Comparison of ENCODE assay signal across 8 cellular contexts in genomic region chr4:54228563-54229501, GRCh38. TPM values are rescaled to one million over a fixed set of nuclear protein-coding genes. Genes with fewer than 3 reads are reported as not detected.
A peak's percentile ranks its signal among the peaks of the same experiment; 100 is the strongest.
DNase-seq lines count a peak whose midpoint lies in the region; ATAC-seq and TF ChIP-seq lines count a peak whose summit lies in the region.

Gene PDGFRA (plus strand): TSS chr4:54229293. CDS start chr4:54258769, 29,476 bp downstream.

- POLR2A ChIA-PET in activated CD4-positive, alpha-beta memory T cell treated with anti-CD3 and anti-CD28 coated beads, Interleukin-2, amount 10 ng/mL, durations not matched to agents 7 days and 5 days (lab: Charles Lee) = no interaction called here

- CTCF ChIA-PET in activated CD4-positive, alpha-beta memory T cell treated with anti-CD3 and anti-CD28 coated beads, Interleukin-2, amount 10 ng/mL, durations not matched to agents 7 days and 5 days (lab: Charles Lee) = interaction anchor here (1.1 kb wide), 1 partner anchor 109 kb away, joined by 3 read pairs; no protein-coding TSS in a partner anchor

- peak within 1 kb of the TSS; percentile 4 for H3K4me3 Mint-ChIP-seq in activated CD4-positive, alpha-beta memory T cell treated with anti-CD3 and anti-CD28 coated beads, Interleukin-2, amount 10 ng/mL, durations not matched to agents 7 days and 5 days

- DNase-seq in GM03348 (ENCODE audit: low spot score) (peak; percentile 88), left ventricle myocardium superior (peak; percentile 74), retinal pigment epithelial cell (ENCODE audit: low read depth) (no peak), GDM1 (lab: John Stamatoyannopoulos, UW) (no peak), NCI-H2107 treated with DMSO at 0.1 percent for 48 hours (lab: John Stamatoyannopoulos, UW; ENCODE audit: unreplicated experiment) (no peak), activated gamma-delta T cell (lab: John Stamatoyannopoulos, UW) (no peak)
- no peak for DNase-seq in activated CD4-positive, alpha-beta memory T cell treated with anti-CD3 and anti-CD28 coated beads, Interleukin-2, amount 10 ng/mL, durations not matched to agents 7 days and 5 days

- TF ChIP-seq CTCF in retinal pigment epithelial cell (conservative IDR thresholded peaks at IDR 0.05; ENCODE audit: low read depth, low read length) = no peak

- H3K9me3 Mint-ChIP-seq in activated CD4-positive, alpha-beta memory T cell treated with anti-CD3 and anti-CD28 coated beads, Interleukin-2, amount 10 ng/mL, durations not matched to agents 7 days and 5 days = no peaks in the 10 kb centered on the region

- ATAC-seq in left ventricle myocardium superior (peak; percentile 51), GM19324 (IDR thresholded peaks at IDR 0.05; ENCODE audit: low FRiP score, unreplicated experiment) (no peak)

- intact Hi-C loops in left ventricle myocardium superior (cut with micrococcal nuclease) = loop anchor here (10.0 kb wide), 2 partner anchors 314 to 1214 kb away; no protein-coding TSS in a partner anchor

- peak within 1 kb of the TSS; percentile 73 for H3K4me3 ChIP-seq in retinal pigment epithelial cell (ENCODE audit: low read length)

- peaks cover 91% of the 10 kb centered on the region for H3K27me3 Mint-ChIP-seq in activated CD4-positive, alpha-beta memory T cell treated with anti-CD3 and anti-CD28 coated beads, Interleukin-2, amount 10 ng/mL, durations not matched to agents 7 days and 5 days

- H3K36me3 Mint-ChIP-seq in activated CD4-positive, alpha-beta memory T cell treated with anti-CD3 and anti-CD28 coated beads, Interleukin-2, amount 10 ng/mL, durations not matched to agents 7 days and 5 days (ENCODE audit: low read depth) = peaks cover 3% of the 10 kb centered on the region

- no peak within 1 kb of the TSS for H3K27ac Mint-ChIP-seq in activated CD4-positive, alpha-beta memory T cell treated with anti-CD3 and anti-CD28 coated beads, Interleukin-2, amount 10 ng/mL, durations not matched to agents 7 days and 5 days

- peaks cover 44% of the 10 kb centered on the region for H3K4me1 Mint-ChIP-seq in activated CD4-positive, alpha-beta memory T cell treated with anti-CD3 and anti-CD28 coated beads, Interleukin-2, amount 10 ng/mL, durations not matched to agents 7 days and 5 days

RNA-seq across cellular contexts. Expression of gene PDGFRA, which starts in this region (rescaled TPM):
- under 1 TPM; 0.45 to 0.68 TPM for total RNA-seq in activated CD4-positive, alpha-beta memory T cell treated with anti-CD3 and anti-CD28 coated beads, Interleukin-2, amount 10 ng/mL, durations not matched to agents 7 days and 5 days
- 21.6 TPM for total RNA-seq in left ventricle myocardium superior

Comparison
In these comparisons a context has a peak if more than half of its experiments do, and no peak if none do; other contexts are left out.
1. RNA of gene PDGFRA (total RNA-seq): 21.6 TPM in left ventricle myocardium superior (single experiment); 0.45 to 0.68 TPM in activated CD4-positive, alpha-beta memory T cell treated with anti-CD3 and anti-CD28 coated beads, Interleukin-2, amount 10 ng/mL, durations not matched to agents 7 days and 5 days; every median in the first group is over 10 times any median in the second.
2. DNase-seq: peak in GM03348 (single experiment) and left ventricle myocardium superior (single experiment); none in activated CD4-positive, alpha-beta memory T cell treated with anti-CD3 and anti-CD28 coated beads, Interleukin-2, amount 10 ng/mL, durations not matched to agents 7 days and 5 days (single experiment), retinal pigment epithelial cell (single experiment), GDM1 (single experiment), NCI-H2107 treated with DMSO at 0.1 percent for 48 hours (single experiment) and activated gamma-delta T cell (single experiment).